Comparison of ENCODE assay signal across 1 cellular context in the genomic region with DNA sequence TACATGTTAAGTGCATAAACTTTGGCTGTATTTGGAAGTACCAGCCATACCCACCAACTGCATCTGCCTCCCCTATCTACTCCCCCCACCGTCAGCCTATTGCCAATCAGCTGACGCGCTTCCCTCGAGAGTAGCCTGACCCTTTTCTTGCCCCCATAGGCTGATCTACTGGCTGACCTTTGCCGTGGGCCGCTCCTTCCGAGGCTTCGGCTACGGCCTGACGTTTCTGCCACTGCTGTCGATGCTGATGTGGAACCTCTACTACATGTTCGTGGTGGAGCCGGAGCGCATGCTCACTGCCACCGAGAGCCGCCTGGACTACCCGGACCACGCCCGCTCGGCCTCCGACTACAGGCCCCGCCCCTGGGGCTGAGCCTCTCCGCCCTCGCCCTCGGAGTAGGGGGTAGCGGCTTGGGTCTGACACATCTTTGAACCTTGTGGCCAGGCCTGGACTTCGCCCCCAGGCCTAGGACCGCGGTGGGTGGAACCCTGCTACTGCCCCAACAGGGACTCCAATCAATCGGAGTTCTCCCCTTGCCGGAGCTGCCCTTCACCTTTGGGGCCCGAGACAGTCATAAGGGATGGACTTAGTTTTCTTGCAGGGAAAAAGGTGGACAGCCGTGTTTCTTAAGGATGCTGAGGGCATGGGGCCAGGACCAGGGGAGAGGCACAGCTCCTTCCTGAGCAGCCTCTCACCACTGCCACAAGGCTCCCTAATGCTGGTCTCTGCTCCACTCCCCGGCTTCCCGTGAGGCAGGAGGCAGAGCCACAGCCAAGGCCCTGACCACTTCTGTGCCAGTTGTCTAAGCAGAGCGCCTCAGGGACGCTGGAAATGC.
TF ChIP-seq lines count a peak whose summit lies in the region.

No MANE protein-coding gene starts in this region.

TF ChIP-seq in GM12878, 131 proteins besides CTCF, POLR2A, EP300 and RAD21:
- TF ChIP-seq HDAC2 (IDR thresholded peaks at IDR 0.05) (no peak), ZNF622 (IDR thresholded peaks at IDR 0.05) (no peak), CEBPB (IDR thresholded peaks at IDR 0.05; ENCODE audit: borderline replicate concordance in 1 of 2, low read depth in 2 of 2, low read length in 2 of 2) (no peak), BHLHE40 (IDR thresholded peaks at IDR 0.05; ENCODE audit: borderline replicate concordance in 1 of 2, low read depth in 2 of 2, low read length in 1 of 2) (no peak), JUNB (IDR thresholded peaks at IDR 0.05) (no peak), ASH2L (IDR thresholded peaks at IDR 0.05; ENCODE audit: borderline replicate concordance, low read depth) (no peak), BCL11A (IDR thresholded peaks at IDR 0.05; ENCODE audit: low read depth, low read length) (no peak), LARP7 (IDR thresholded peaks at IDR 0.05) (no peak), NRF1 (conservative IDR thresholded peaks at IDR 0.05; ENCODE audit: low read depth, low read length) (peak; percentile 37)
- TF ChIP-seq, protein P1, sequence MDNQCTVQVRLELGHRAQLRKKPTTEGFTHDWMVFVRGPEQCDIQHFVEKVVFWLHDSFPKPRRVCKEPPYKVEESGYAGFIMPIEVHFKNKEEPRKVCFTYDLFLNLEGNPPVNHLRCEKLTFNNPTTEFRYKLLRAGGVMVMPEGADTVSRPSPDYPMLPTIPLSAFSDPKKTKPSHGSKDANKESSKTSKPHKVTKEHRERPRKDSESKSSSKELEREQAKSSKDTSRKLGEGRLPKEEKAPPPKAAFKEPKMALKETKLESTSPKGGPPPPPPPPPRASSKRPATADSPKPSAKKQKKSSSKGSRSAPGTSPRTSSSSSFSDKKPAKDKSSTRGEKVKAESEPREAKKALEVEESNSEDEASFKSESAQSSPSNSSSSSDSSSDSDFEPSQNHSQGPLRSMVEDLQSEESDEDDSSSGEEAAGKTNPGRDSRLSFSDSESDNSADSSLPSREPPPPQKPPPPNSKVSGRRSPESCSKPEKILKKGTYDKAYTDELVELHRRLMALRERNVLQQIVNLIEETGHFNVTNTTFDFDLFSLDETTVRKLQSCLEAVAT (IDR thresholded peaks at IDR 0.05): no peak
- TF ChIP-seq, protein P2, sequence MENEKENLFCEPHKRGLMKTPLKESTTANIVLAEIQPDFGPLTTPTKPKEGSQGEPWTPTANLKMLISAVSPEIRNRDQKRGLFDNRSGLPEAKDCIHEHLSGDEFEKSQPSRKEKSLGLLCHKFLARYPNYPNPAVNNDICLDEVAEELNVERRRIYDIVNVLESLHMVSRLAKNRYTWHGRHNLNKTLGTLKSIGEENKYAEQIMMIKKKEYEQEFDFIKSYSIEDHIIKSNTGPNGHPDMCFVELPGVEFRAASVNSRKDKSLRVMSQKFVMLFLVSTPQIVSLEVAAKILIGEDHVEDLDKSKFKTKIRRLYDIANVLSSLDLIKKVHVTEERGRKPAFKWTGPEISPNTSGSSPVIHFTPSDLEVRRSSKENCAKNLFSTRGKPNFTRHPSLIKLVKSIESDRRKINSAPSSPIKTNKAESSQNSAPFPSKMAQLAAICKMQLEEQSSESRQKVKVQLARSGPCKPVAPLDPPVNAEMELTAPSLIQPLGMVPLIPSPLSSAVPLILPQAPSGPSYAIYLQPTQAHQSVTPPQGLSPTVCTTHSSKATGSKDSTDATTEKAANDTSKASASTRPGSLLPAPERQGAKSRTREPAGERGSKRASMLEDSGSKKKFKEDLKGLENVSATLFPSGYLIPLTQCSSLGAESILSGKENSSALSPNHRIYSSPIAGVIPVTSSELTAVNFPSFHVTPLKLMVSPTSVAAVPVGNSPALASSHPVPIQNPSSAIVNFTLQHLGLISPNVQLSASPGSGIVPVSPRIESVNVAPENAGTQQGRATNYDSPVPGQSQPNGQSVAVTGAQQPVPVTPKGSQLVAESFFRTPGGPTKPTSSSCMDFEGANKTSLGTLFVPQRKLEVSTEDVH (IDR thresholded peaks at IDR 0.05; ENCODE audit: low read depth, partially characterized antibody): no peak
- TF ChIP-seq, protein P3, sequence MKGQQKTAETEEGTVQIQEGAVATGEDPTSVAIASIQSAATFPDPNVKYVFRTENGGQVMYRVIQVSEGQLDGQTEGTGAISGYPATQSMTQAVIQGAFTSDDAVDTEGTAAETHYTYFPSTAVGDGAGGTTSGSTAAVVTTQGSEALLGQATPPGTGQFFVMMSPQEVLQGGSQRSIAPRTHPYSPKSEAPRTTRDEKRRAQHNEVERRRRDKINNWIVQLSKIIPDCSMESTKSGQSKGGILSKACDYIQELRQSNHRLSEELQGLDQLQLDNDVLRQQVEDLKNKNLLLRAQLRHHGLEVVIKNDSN (IDR thresholded peaks at IDR 0.05; ENCODE audit: borderline replicate concordance, extremely low read length, insufficient read depth, low read depth, low read length): no peak
- TF ChIP-seq, protein P4, sequence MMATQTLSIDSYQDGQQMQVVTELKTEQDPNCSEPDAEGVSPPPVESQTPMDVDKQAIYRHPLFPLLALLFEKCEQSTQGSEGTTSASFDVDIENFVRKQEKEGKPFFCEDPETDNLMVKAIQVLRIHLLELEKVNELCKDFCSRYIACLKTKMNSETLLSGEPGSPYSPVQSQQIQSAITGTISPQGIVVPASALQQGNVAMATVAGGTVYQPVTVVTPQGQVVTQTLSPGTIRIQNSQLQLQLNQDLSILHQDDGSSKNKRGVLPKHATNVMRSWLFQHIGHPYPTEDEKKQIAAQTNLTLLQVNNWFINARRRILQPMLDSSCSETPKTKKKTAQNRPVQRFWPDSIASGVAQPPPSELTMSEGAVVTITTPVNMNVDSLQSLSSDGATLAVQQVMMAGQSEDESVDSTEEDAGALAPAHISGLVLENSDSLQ (IDR thresholded peaks at IDR 0.05): peak; percentile 16; the same call in 1 of the 2 replicates
- TF ChIP-seq, protein P5, sequence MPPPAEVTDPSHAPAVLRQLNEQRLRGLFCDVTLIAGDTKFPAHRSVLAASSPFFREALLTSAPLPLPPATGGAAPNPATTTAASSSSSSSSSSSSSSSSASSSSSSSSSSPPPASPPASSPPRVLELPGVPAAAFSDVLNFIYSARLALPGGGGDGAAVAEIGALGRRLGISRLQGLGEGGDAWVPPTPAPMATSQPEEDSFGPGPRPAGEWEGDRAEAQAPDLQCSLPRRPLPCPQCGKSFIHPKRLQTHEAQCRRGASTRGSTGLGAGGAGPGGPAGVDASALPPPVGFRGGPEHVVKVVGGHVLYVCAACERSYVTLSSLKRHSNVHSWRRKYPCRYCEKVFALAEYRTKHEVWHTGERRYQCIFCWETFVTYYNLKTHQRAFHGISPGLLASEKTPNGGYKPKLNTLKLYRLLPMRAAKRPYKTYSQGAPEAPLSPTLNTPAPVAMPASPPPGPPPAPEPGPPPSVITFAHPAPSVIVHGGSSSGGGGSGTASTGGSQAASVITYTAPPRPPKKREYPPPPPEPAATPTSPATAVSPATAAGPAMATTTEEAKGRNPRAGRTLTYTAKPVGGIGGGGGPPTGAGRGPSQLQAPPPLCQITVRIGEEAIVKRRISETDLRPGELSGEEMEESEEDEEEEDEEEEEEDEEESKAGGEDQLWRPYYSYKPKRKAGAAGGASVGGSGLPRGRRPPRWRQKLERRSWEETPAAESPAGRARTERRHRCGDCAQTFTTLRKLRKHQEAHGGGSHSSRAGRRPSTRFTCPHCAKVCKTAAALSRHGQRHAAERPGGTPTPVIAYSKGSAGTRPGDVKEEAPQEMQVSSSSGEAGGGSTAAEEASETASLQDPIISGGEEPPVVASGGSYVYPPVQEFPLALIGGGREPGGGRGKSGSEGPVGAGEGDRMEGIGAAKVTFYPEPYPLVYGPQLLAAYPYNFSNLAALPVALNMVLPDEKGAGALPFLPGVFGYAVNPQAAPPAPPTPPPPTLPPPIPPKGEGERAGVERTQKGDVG (CRISPR knock-in tag; IDR thresholded peaks at IDR 0.05): no peak
